27 cellular contexts compared by ENCODE assay signal in genomic region chr10:69411476-69411875, GRCh38. TPM values are rescaled to one million over a fixed set of nuclear protein-coding genes. Genes with fewer than 3 reads are reported as not detected.
DNase-seq lines count a peak whose midpoint lies in the region; ATAC-seq and TF ChIP-seq lines count a peak whose summit lies in the region.
"Had no signal": no experiment of that assay in that cellular context is flagged by ENCODE, and none has a peak within 500 bp of the region (broad histone marks: within the 10 kb centered on the region; RNA-seq: fewer than 3 reads in every experiment).

No MANE protein-coding gene starts in this region.

- H3K36me3 Mint-ChIP-seq in activated CD8-positive, alpha-beta T cell treated with anti-CD3 and anti-CD28 coated beads, Interleukin-2, amount 10 ng/mL, durations not matched to agents 7 days and 5 days (ENCODE audit: low read depth) = no peaks in the 10 kb centered on the region
- no peaks in the 10 kb centered on the region for H3K36me3 Mint-ChIP-seq in activated CD8-positive, alpha-beta T cell treated with anti-CD3 and anti-CD28 coated beads for 36 hours (ENCODE audit: low read depth)
- no peaks in the 10 kb centered on the region for H3K36me3 Mint-ChIP-seq in naive B cell
- H3K36me3 Mint-ChIP-seq: naive thymus-derived CD8-positive, alpha-beta T cell had no signal

- no peak overlapping the region for H3K4me3 Mint-ChIP-seq in activated CD8-positive, alpha-beta T cell treated with anti-CD3 and anti-CD28 coated beads, Interleukin-2, amount 10 ng/mL, durations not matched to agents 7 days and 5 days
- no peak overlapping the region for H3K4me3 Mint-ChIP-seq in activated CD8-positive, alpha-beta T cell treated with anti-CD3 and anti-CD28 coated beads for 36 hours
- H3K4me3 Mint-ChIP-seq in naive B cell = no peak overlapping the region
- H3K4me3 Mint-ChIP-seq: naive thymus-derived CD8-positive, alpha-beta T cell had no signal

- peaks cover 32% of the 10 kb centered on the region for H3K4me1 Mint-ChIP-seq in activated CD8-positive, alpha-beta T cell treated with anti-CD3 and anti-CD28 coated beads, Interleukin-2, amount 10 ng/mL, durations not matched to agents 7 days and 5 days (ENCODE audit: low read depth)
- peaks cover 22% of the 10 kb centered on the region for H3K4me1 Mint-ChIP-seq in activated CD8-positive, alpha-beta T cell treated with anti-CD3 and anti-CD28 coated beads for 36 hours (ENCODE audit: low read depth)
- H3K4me1 Mint-ChIP-seq in naive B cell = peaks cover 18 to 47% (median 37%) of the 10 kb centered on the region in 3 donors

- CTCF ChIA-PET in activated CD8-positive, alpha-beta T cell treated with anti-CD3 and anti-CD28 coated beads, Interleukin-2, amount 10 ng/mL, durations not matched to agents 7 days and 5 days (lab: Charles Lee) = interaction anchor here (0.7 to 1.6 kb wide), 3 partner anchors 12 to 96 kb away, joined by 3 to 4 read pairs (median 3); no protein-coding TSS in a partner anchor
- CTCF ChIA-PET in activated CD8-positive, alpha-beta T cell treated with anti-CD3 and anti-CD28 coated beads for 36 hours (lab: Charles Lee) = interaction anchor here (1.1 kb wide), 1 partner anchor 13 kb away, joined by 3 read pairs; no protein-coding TSS in a partner anchor

- peak overlapping the region; percentile 95 to 98 (median 97) for H3K27ac ChIP-seq in esophagus muscularis mucosa (replicated peaks in 1 of 4)
- H3K27ac ChIP-seq in uterus = peak overlapping the region; percentile 98 to 99
- no peak overlapping the region for H3K27ac ChIP-seq in caudate nucleus (ENCODE audit: low read depth, low read length)
- H3K27ac ChIP-seq: adrenal gland, upper lobe of right lung, VCaP had no signal

- no peaks in the 10 kb centered on the region for H3K9me3 Mint-ChIP-seq in activated CD8-positive, alpha-beta T cell treated with anti-CD3 and anti-CD28 coated beads, Interleukin-2, amount 10 ng/mL, durations not matched to agents 7 days and 5 days (ENCODE audit: insufficient read depth)
- no peaks in the 10 kb centered on the region for H3K9me3 Mint-ChIP-seq in activated CD8-positive, alpha-beta T cell treated with anti-CD3 and anti-CD28 coated beads for 36 hours
- H3K9me3 Mint-ChIP-seq in naive B cell = peaks cover 0 to 4% (median 0%) of the 10 kb centered on the region in 7 donors
- H3K9me3 Mint-ChIP-seq: naive thymus-derived CD8-positive, alpha-beta T cell had no signal

- H3K4me3 ChIP-seq in esophagus muscularis mucosa (no peak overlapping the region), uterus (no peak overlapping the region)
- H3K4me3 ChIP-seq: adrenal gland, upper lobe of right lung had no signal

- TF ChIP-seq CTCF in activated CD8-positive, alpha-beta T cell treated with anti-CD3 and anti-CD28 coated beads for 36 hours (IDR thresholded peaks at IDR 0.05) = no peak
- TF ChIP-seq CTCF in esophagus muscularis mucosa (IDR thresholded peaks at IDR 0.05) (no peak), uterus (IDR thresholded peaks at IDR 0.05) (no peak)

- peak overlapping the region; percentile 45 for H3K27ac Mint-ChIP-seq in activated CD8-positive, alpha-beta T cell treated with anti-CD3 and anti-CD28 coated beads, Interleukin-2, amount 10 ng/mL, durations not matched to agents 7 days and 5 days
- no peak overlapping the region for H3K27ac Mint-ChIP-seq in activated CD8-positive, alpha-beta T cell treated with anti-CD3 and anti-CD28 coated beads for 36 hours
- H3K27ac Mint-ChIP-seq in naive B cell = peak overlapping the region in 5 of 6 donors; percentile 47 to 95 (median 89)

- WGBS in esophagus muscularis mucosa = 56% methylated on average over 4 of the region's 4 CpGs

- intact Hi-C loops in activated CD8-positive, alpha-beta T cell treated with anti-CD3 and anti-CD28 coated beads for 36 hours (cut with micrococcal nuclease) = no loop called here
- intact Hi-C loops in esophagus muscularis mucosa (cut with DNase I) = no loop called here
- intact Hi-C loops in uterus (cut with DNase I; ENCODE audit: low total_unique reads) = loop anchor here (10.0 kb wide), 1 partner anchor 223 kb away; the partner anchor contains the start of gene FAM241B
- intact Hi-C loops in posterior cingulate gyrus (cut with DNase I) = no loop called here

- no peak for ATAC-seq in activated CD8-positive, alpha-beta T cell treated with anti-CD3 and anti-CD28 coated beads, Interleukin-2, amount 10 ng/mL, durations not matched to agents 7 days and 5 days
- ATAC-seq in activated CD8-positive, alpha-beta T cell treated with anti-CD3 and anti-CD28 coated beads for 36 hours = no peak
- ATAC-seq in naive B cell (ENCODE audit: low read depth in 2 of 2) = no peak
- ATAC-seq: HCT116; naive thymus-derived CD8-positive, alpha-beta T cell; upper lobe of right lung had no signal

- no peak for DNase-seq in activated CD8-positive, alpha-beta T cell treated with anti-CD3 and anti-CD28 coated beads, Interleukin-2, amount 10 ng/mL, durations not matched to agents 7 days and 5 days
- DNase-seq in activated CD8-positive, alpha-beta T cell treated with anti-CD3 and anti-CD28 coated beads for 36 hours = no peak
- DNase-seq in esophagus muscularis mucosa (ENCODE audit: extremely low spot score) (no peak), naive B cell (no peak), uterus (peak; percentile 48 to 74), caudate nucleus (lab: John Stamatoyannopoulos, UW) (no peak), posterior cingulate gyrus (no peak), COLO829 (ENCODE audit: low spot score) (no peak)
- DNase-seq: activated gamma-delta T cell treated with Interleukin-2 at 50 U/mL for 16 hours; adrenal gland; BE2C; Calu3; effector CD4-positive, alpha-beta T cell; naive thymus-derived CD8-positive, alpha-beta T cell; NCI-H1092; NCI-H2029; NCI-H226; NCI-H82; SIG-M5; stimulated activated CD4-positive, alpha-beta T cell treated with anti-CD3 and anti-CD28 coated beads, Interleukin-2, amount 100 ng/mL, for 24 hours; stimulated activated naive CD4-positive, alpha-beta T cell; T-helper 1 cell; upper lobe of right lung had no signal

- TF ChIP-seq POLR2A in esophagus muscularis mucosa (IDR thresholded peaks at IDR 0.05; ENCODE audit: low read depth) = no peak
- TF ChIP-seq POLR2A in uterus (IDR thresholded peaks at IDR 0.05) = no peak

- peaks cover 33 to 76% (median 68%) of the 10 kb centered on the region in 4 donors for H3K4me1 ChIP-seq in esophagus muscularis mucosa
- H3K4me1 ChIP-seq in uterus = peaks cover 8 to 25% of the 10 kb centered on the region in 2 donors

- no peaks in the 10 kb centered on the region for H3K27me3 Mint-ChIP-seq in activated CD8-positive, alpha-beta T cell treated with anti-CD3 and anti-CD28 coated beads, Interleukin-2, amount 10 ng/mL, durations not matched to agents 7 days and 5 days (ENCODE audit: low read depth)
- peaks cover 1% of the 10 kb centered on the region for H3K27me3 Mint-ChIP-seq in activated CD8-positive, alpha-beta T cell treated with anti-CD3 and anti-CD28 coated beads for 36 hours
- H3K27me3 Mint-ChIP-seq in naive B cell = peaks cover 18 to 28% (median 19%) of the 10 kb centered on the region in 3 donors

- no peak for TF ChIP-seq EP300 in esophagus muscularis mucosa (IDR thresholded peaks at IDR 0.05)

- H3K9me3 ChIP-seq in esophagus muscularis mucosa (no peaks in the 10 kb centered on the region), uterus (no peaks in the 10 kb centered on the region)
- H3K9me3 ChIP-seq: adrenal gland, BE2C, upper lobe of right lung had no signal

- no peaks in the 10 kb centered on the region for H3K36me3 ChIP-seq in esophagus muscularis mucosa
- H3K36me3 ChIP-seq in uterus = no peaks in the 10 kb centered on the region
- H3K36me3 ChIP-seq: adrenal gland, BE2C, upper lobe of right lung had no signal

- H3K27me3 ChIP-seq in esophagus muscularis mucosa (no peaks in the 10 kb centered on the region), uterus (no peaks in the 10 kb centered on the region)
- H3K27me3 ChIP-seq: adrenal gland, BE2C, upper lobe of right lung had no signal

- POLR2A ChIA-PET in activated CD8-positive, alpha-beta T cell treated with anti-CD3 and anti-CD28 coated beads, Interleukin-2, amount 10 ng/mL, durations not matched to agents 7 days and 5 days (lab: Charles Lee) = interaction anchor here (0.7 kb wide), 1 partner anchor 62 kb away, joined by 3 read pairs; no protein-coding TSS in a partner anchor
- POLR2A ChIA-PET in activated CD8-positive, alpha-beta T cell treated with anti-CD3 and anti-CD28 coated beads for 36 hours (lab: Charles Lee) = no interaction called here

RNA-seq across cellular contexts. Expression of gene TACR2, which starts 5.2 kb away (rescaled TPM):
- total RNA-seq in activated CD8-positive, alpha-beta T cell treated with anti-CD3 and anti-CD28 coated beads, Interleukin-2, amount 10 ng/mL, durations not matched to agents 7 days and 5 days = not detected
- not detected for total RNA-seq in activated CD8-positive, alpha-beta T cell treated with anti-CD3 and anti-CD28 coated beads for 36 hours
- total RNA-seq in esophagus muscularis mucosa = 10 to 100 TPM; 51.4 to 72.6 (median 68.1) TPM
- polyA plus RNA-seq in naive B cell (ENCODE audit: low read depth in 6 of 6) = under 1 TPM in 2 of 6 donors, not detected in 4; 0.34 to 0.38 TPM
- total RNA-seq in uterus = 10 to 100 TPM in 2 of 4 donors, 1 to 10 TPM in 1, under 1 TPM in 1; 0.28 to 35.0 (median 13.8) TPM
- total RNA-seq: naive thymus-derived CD8-positive, alpha-beta T cell; OCI-LY7; skeletal muscle tissue had no signal
- polyA plus RNA-seq: naive thymus-derived CD8-positive, alpha-beta T cell had no signal

RNA-seq across cellular contexts. Expression of gene TSPAN15, which starts 39.8 kb away (rescaled TPM):
- 1 to 10 TPM; 3.8 to 4.7 TPM for total RNA-seq in activated CD8-positive, alpha-beta T cell treated with anti-CD3 and anti-CD28 coated beads, Interleukin-2, amount 10 ng/mL, durations not matched to agents 7 days and 5 days
- total RNA-seq in activated CD8-positive, alpha-beta T cell treated with anti-CD3 and anti-CD28 coated beads for 36 hours = 1 to 10 TPM in 1 of 2 experiments, under 1 TPM in 1; 0.58 to 1.2 TPM
- 10 to 100 TPM; 40.3 to 59.4 (median 53.5) TPM for total RNA-seq in esophagus muscularis mucosa
- under 1 TPM in 1 of 6 donors, not detected in 5; 0.16 TPM for polyA plus RNA-seq in naive B cell (ENCODE audit: low read depth in 6 of 6)
- 10 to 100 TPM; 17.2 to 58.1 (median 24.4) TPM for total RNA-seq in uterus

Comparison
In these comparisons a context has a peak if more than half of its experiments do, and no peak if none do; other contexts are left out.
1. DNase-seq: peak in uterus (2 of 2); none in activated CD8-positive, alpha-beta T cell treated with anti-CD3 and anti-CD28 coated beads, Interleukin-2, amount 10 ng/mL, durations not matched to agents 7 days and 5 days (single experiment), activated CD8-positive, alpha-beta T cell treated with anti-CD3 and anti-CD28 coated beads for 36 hours (single experiment), esophagus muscularis mucosa (single experiment), naive B cell (single experiment), caudate nucleus (0 of 61), posterior cingulate gyrus (0 of 10) and COLO829 (single experiment).